Comparison of ENCODE assay signal across 8 cellular contexts in the genomic region with DNA sequence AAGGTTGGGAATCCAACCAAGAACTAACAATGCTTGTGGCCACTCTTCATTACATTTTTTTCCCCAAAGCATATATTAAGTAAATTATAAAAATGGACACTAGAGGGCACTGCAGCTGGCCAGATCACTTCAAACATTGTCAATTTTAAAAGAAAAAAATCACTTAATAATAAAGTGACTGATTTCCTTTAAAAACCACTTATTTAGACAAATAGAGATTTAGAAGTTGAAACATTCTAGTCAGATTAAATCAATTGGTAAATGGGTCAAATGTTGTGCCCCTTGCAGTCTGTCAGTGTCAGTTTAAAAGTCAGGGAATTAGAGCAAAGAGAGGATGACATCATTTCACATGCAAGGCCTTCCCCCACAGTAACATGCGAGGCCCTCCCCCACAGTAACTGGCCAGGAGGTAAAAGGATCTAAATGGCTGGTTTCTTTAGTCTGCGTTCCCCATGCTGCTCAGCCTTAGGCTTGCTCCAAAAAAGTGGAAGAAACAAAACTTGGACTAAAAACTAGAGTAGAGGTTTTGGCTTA.
DNase-seq lines count a peak whose midpoint lies in the region; ATAC-seq, FAIRE-seq and TF ChIP-seq lines count a peak whose summit lies in the region.

No MANE protein-coding gene starts in this region.

- no peak overlapping the region for H3K27ac ChIP-seq in pancreas

- TF ChIP-seq CTCF in pancreas (IDR thresholded peaks at IDR 0.05) = peak; percentile 32 to 63 (median 48)

- 42 to 49% methylated on average over 2 of the region's 2 CpGs for WGBS in pancreas, 2 donors

- intact Hi-C loops in pancreas (cut with DNase I) = no loop called here

- FAIRE-seq in pancreas (lab: Jason Lieb, UNC) = peak; percentile 80

- H3K36me3 ChIP-seq in pancreas = no peaks in the 10 kb centered on the region

- ATAC-seq in pancreas (peak; percentile 28 to 75 (median 66)), GM19328 (IDR thresholded peaks at IDR 0.05; ENCODE audit: unreplicated experiment) (no peak)

- H3K27me3 ChIP-seq in pancreas = peaks cover 0 to 5% (median 0%) of the 10 kb centered on the region in 4 donors

- H3K9me3 ChIP-seq in pancreas = no peaks in the 10 kb centered on the region

- DNase-seq in ELF-1 (ENCODE audit: low read depth, low spot score) (peak; percentile 49), M059J (ENCODE audit: low read depth) (peak; percentile 47), SHP77 treated with DMSO at 0.1 percent for 48 hours (lab: John Stamatoyannopoulos, UW) (peak; percentile 62), fibroblast of gingiva (ENCODE audit: low read depth) (peak; percentile 25), pancreas (peak in 2 of 6 donors; percentile 16 to 40), pons (ENCODE audit: low spot score) (no peak), HuH-7.5 (ENCODE audit: low spot score) (no peak)

- H3K4me1 ChIP-seq in pancreas = no peaks in the 10 kb centered on the region

- H3K4me3 ChIP-seq in pancreas = no peak overlapping the region

Comparison
In these comparisons a context has a peak if more than half of its experiments do, and no peak if none do; other contexts are left out.
1. DNase-seq: peak in ELF-1 (single experiment), M059J (single experiment), SHP77 treated with DMSO at 0.1 percent for 48 hours (single experiment) and fibroblast of gingiva (single experiment); none in pons (single experiment) and HuH-7.5 (single experiment).